Comparison of ENCODE assay signal across 1 cellular context in the genomic region with DNA sequence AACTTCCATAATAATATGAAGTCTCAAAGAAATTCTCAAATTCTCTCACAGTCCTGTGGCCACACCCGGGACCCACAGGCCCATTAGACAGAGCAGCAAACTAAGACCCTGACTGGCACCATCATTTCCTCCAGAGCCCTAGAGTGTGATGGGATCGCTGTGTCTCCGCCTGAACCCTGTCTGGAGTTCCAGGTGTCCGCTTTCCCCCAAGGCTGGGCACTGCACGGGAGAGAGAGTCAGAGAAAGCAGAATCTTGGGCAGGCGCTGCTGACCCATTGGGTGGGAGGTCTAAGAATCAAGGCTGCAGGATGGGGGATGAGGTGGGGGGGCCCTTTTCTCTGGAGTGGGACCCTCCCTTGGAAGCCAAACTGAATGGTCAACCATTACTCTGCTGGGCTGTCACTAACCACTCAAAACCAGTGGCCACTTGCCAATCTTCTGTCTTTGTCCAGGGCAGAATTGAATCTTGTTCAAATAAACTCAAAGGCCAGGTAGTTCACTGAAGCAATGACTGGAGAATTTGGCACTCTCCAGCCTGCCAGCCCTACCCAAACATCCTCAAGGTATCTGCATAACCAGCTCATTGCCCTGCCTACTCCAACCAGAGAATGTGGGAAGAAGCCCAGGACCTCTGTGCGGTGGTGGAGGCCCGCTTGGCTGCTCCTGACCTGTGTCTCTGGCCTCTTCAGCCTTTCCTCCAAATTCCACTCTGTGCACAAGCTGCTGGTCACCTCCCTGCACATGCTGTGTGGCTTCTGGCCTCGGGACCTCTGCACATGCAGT.
TF ChIP-seq lines count a peak whose summit lies in the region.

No MANE protein-coding gene starts in this region.

TF ChIP-seq in HepG2, 621 proteins besides CTCF, POLR2A, EP300 and RAD21 (continued from another document and continues in another):
- TF ChIP-seq, protein P1, sequence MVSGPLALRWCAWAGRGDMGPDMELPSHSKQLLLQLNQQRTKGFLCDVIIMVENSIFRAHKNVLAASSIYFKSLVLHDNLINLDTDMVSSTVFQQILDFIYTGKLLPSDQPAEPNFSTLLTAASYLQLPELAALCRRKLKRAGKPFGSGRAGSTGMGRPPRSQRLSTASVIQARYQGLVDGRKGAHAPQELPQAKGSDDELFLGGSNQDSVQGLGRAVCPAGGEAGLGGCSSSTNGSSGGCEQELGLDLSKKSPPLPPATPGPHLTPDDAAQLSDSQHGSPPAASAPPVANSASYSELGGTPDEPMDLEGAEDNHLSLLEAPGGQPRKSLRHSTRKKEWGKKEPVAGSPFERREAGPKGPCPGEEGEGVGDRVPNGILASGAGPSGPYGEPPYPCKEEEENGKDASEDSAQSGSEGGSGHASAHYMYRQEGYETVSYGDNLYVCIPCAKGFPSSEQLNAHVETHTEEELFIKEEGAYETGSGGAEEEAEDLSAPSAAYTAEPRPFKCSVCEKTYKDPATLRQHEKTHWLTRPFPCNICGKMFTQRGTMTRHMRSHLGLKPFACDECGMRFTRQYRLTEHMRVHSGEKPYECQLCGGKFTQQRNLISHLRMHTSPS (CRISPR knock-in tag; IDR thresholded peaks at IDR 0.05; ENCODE audit: low read depth), result no peak
- TF ChIP-seq RXRB (CRISPR knock-in tag; IDR thresholded peaks at IDR 0.05; ENCODE audit: borderline replicate concordance) (no peak), EEA1 (CRISPR knock-in tag; IDR thresholded peaks at IDR 0.05; ENCODE audit: borderline replicate concordance) (no peak), MBD4 (IDR thresholded peaks at IDR 0.05; ENCODE audit: borderline replicate concordance, low read length) (no peak), THAP11 (CRISPR knock-in tag; IDR thresholded peaks at IDR 0.05) (peak; percentile 29), ZMYM2 (CRISPR knock-in tag; IDR thresholded peaks at IDR 0.05) (no peak; the same call in 1 of the 2 replicates), MYNN (CRISPR knock-in tag; IDR thresholded peaks at IDR 0.05; ENCODE audit: low read depth) (no peak), HOXA5 (CRISPR knock-in tag; IDR thresholded peaks at IDR 0.05) (no peak), EZH2 (conservative IDR thresholded peaks at IDR 0.05; ENCODE audit: low read depth, low read length) (no peak), ZNF484 (CRISPR knock-in tag; IDR thresholded peaks at IDR 0.05; ENCODE audit: borderline replicate concordance, low read depth) (no peak), CENPX (CRISPR knock-in tag; IDR thresholded peaks at IDR 0.05) (no peak), NBN (conservative IDR thresholded peaks at IDR 0.05) (no peak), U2AF2 (IDR thresholded peaks at IDR 0.05; ENCODE audit: low read depth, low read length) (no peak), NFYC (CRISPR knock-in tag; IDR thresholded peaks at IDR 0.05) (no peak), RBAK (CRISPR knock-in tag; IDR thresholded peaks at IDR 0.05) (no peak), ZBTB20 (CRISPR knock-in tag; IDR thresholded peaks at IDR 0.05; ENCODE audit: borderline replicate concordance, low read depth) (no peak), ZNF788 (CRISPR knock-in tag; IDR thresholded peaks at IDR 0.05; ENCODE audit: borderline replicate concordance) (no peak), STAT5B (CRISPR knock-in tag; IDR thresholded peaks at IDR 0.05) (no peak), NPAS2 (CRISPR knock-in tag; IDR thresholded peaks at IDR 0.05; ENCODE audit: borderline replicate concordance) (no peak), ZNF557 (CRISPR knock-in tag; IDR thresholded peaks at IDR 0.05) (no peak), SATB2 (CRISPR knock-in tag; IDR thresholded peaks at IDR 0.05) (no peak), HMG20A (CRISPR knock-in tag; IDR thresholded peaks at IDR 0.05; ENCODE audit: borderline replicate concordance) (no peak; the same call in 1 of the 2 replicates), ZNF30 (CRISPR knock-in tag; IDR thresholded peaks at IDR 0.05) (no peak), SNRNP70 (IDR thresholded peaks at IDR 0.05; ENCODE audit: low read depth, low read length) (no peak), ETV6 (CRISPR knock-in tag; conservative IDR thresholded peaks at IDR 0.05) (no peak), HOXD1 (CRISPR knock-in tag; IDR thresholded peaks at IDR 0.05) (no peak), AKAP8 (CRISPR knock-in tag; IDR thresholded peaks at IDR 0.05) (no peak), ZNF614 (CRISPR knock-in tag; IDR thresholded peaks at IDR 0.05; ENCODE audit: borderline replicate concordance) (no peak)
- TF ChIP-seq, protein P2, sequence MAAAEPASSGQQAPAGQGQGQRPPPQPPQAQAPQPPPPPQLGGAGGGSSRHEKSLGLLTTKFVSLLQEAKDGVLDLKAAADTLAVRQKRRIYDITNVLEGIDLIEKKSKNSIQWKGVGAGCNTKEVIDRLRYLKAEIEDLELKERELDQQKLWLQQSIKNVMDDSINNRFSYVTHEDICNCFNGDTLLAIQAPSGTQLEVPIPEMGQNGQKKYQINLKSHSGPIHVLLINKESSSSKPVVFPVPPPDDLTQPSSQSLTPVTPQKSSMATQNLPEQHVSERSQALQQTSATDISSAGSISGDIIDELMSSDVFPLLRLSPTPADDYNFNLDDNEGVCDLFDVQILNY (CRISPR knock-in tag; conservative IDR thresholded peaks at IDR 0.05), result no peak
- TF ChIP-seq, protein P3, sequence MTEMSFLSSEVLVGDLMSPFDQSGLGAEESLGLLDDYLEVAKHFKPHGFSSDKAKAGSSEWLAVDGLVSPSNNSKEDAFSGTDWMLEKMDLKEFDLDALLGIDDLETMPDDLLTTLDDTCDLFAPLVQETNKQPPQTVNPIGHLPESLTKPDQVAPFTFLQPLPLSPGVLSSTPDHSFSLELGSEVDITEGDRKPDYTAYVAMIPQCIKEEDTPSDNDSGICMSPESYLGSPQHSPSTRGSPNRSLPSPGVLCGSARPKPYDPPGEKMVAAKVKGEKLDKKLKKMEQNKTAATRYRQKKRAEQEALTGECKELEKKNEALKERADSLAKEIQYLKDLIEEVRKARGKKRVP (CRISPR knock-in tag; IDR thresholded peaks at IDR 0.05), result no peak
- TF ChIP-seq, protein P4, sequence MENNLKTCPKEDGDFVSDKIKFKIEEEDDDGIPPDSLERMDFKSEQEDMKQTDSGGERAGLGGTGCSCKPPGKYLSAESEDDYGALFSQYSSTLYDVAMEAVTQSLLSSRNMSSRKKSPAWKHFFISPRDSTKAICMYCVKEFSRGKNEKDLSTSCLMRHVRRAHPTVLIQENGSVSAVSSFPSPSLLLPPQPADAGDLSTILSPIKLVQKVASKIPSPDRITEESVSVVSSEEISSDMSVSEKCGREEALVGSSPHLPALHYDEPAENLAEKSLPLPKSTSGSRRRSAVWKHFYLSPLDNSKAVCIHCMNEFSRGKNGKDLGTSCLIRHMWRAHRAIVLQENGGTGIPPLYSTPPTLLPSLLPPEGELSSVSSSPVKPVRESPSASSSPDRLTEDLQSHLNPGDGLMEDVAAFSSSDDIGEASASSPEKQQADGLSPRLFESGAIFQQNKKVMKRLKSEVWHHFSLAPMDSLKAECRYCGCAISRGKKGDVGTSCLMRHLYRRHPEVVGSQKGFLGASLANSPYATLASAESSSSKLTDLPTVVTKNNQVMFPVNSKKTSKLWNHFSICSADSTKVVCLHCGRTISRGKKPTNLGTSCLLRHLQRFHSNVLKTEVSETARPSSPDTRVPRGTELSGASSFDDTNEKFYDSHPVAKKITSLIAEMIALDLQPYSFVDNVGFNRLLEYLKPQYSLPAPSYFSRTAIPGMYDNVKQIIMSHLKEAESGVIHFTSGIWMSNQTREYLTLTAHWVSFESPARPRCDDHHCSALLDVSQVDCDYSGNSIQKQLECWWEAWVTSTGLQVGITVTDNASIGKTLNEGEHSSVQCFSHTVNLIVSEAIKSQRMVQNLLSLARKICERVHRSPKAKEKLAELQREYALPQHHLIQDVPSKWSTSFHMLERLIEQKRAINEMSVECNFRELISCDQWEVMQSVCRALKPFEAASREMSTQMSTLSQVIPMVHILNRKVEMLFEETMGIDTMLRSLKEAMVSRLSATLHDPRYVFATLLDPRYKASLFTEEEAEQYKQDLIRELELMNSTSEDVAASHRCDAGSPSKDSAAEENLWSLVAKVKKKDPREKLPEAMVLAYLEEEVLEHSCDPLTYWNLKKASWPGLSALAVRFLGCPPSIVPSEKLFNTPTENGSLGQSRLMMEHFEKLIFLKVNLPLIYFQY (CRISPR knock-in tag; IDR thresholded peaks at IDR 0.05; ENCODE audit: borderline replicate concordance), result no peak
- TF ChIP-seq, protein P5, sequence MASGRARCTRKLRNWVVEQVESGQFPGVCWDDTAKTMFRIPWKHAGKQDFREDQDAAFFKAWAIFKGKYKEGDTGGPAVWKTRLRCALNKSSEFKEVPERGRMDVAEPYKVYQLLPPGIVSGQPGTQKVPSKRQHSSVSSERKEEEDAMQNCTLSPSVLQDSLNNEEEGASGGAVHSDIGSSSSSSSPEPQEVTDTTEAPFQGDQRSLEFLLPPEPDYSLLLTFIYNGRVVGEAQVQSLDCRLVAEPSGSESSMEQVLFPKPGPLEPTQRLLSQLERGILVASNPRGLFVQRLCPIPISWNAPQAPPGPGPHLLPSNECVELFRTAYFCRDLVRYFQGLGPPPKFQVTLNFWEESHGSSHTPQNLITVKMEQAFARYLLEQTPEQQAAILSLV (CRISPR knock-in tag; IDR thresholded peaks at IDR 0.05; ENCODE audit: borderline replicate concordance), result no peak; the same call in 1 of the 2 replicates
- TF ChIP-seq, protein P6, sequence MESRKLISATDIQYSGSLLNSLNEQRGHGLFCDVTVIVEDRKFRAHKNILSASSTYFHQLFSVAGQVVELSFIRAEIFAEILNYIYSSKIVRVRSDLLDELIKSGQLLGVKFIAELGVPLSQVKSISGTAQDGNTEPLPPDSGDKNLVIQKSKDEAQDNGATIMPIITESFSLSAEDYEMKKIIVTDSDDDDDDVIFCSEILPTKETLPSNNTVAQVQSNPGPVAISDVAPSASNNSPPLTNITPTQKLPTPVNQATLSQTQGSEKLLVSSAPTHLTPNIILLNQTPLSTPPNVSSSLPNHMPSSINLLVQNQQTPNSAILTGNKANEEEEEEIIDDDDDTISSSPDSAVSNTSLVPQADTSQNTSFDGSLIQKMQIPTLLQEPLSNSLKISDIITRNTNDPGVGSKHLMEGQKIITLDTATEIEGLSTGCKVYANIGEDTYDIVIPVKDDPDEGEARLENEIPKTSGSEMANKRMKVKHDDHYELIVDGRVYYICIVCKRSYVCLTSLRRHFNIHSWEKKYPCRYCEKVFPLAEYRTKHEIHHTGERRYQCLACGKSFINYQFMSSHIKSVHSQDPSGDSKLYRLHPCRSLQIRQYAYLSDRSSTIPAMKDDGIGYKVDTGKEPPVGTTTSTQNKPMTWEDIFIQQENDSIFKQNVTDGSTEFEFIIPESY (CRISPR knock-in tag; IDR thresholded peaks at IDR 0.05), result no peak
- TF ChIP-seq, protein P7, sequence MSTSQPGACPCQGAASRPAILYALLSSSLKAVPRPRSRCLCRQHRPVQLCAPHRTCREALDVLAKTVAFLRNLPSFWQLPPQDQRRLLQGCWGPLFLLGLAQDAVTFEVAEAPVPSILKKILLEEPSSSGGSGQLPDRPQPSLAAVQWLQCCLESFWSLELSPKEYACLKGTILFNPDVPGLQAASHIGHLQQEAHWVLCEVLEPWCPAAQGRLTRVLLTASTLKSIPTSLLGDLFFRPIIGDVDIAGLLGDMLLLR (CRISPR knock-in tag; IDR thresholded peaks at IDR 0.05), result no peak
- TF ChIP-seq, protein P8, sequence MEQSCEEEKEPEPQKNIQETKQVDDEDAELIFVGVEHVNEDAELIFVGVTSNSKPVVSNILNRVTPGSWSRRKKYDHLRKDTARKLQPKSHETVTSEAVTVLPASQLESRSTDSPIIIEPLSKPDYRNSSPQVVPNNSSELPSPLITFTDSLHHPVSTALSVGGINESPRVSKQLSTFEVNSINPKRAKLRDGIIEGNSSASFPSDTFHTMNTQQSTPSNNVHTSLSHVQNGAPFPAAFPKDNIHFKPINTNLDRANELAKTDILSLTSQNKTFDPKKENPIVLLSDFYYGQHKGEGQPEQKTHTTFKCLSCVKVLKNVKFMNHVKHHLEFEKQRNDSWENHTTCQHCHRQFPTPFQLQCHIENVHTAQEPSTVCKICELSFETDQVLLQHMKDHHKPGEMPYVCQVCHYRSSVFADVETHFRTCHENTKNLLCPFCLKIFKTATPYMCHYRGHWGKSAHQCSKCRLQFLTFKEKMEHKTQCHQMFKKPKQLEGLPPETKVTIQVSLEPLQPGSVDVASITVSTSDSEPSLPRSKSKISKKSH (CRISPR knock-in tag; IDR thresholded peaks at IDR 0.05; ENCODE audit: borderline replicate concordance), result no peak
- TF ChIP-seq, protein P9, sequence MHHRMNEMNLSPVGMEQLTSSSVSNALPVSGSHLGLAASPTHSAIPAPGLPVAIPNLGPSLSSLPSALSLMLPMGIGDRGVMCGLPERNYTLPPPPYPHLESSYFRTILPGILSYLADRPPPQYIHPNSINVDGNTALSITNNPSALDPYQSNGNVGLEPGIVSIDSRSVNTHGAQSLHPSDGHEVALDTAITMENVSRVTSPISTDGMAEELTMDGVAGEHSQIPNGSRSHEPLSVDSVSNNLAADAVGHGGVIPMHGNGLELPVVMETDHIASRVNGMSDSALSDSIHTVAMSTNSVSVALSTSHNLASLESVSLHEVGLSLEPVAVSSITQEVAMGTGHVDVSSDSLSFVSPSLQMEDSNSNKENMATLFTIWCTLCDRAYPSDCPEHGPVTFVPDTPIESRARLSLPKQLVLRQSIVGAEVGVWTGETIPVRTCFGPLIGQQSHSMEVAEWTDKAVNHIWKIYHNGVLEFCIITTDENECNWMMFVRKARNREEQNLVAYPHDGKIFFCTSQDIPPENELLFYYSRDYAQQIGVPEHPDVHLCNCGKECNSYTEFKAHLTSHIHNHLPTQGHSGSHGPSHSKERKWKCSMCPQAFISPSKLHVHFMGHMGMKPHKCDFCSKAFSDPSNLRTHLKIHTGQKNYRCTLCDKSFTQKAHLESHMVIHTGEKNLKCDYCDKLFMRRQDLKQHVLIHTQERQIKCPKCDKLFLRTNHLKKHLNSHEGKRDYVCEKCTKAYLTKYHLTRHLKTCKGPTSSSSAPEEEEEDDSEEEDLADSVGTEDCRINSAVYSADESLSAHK (CRISPR knock-in tag; IDR thresholded peaks at IDR 0.05; ENCODE audit: borderline replicate concordance), result no peak
- TF ChIP-seq, protein P10, sequence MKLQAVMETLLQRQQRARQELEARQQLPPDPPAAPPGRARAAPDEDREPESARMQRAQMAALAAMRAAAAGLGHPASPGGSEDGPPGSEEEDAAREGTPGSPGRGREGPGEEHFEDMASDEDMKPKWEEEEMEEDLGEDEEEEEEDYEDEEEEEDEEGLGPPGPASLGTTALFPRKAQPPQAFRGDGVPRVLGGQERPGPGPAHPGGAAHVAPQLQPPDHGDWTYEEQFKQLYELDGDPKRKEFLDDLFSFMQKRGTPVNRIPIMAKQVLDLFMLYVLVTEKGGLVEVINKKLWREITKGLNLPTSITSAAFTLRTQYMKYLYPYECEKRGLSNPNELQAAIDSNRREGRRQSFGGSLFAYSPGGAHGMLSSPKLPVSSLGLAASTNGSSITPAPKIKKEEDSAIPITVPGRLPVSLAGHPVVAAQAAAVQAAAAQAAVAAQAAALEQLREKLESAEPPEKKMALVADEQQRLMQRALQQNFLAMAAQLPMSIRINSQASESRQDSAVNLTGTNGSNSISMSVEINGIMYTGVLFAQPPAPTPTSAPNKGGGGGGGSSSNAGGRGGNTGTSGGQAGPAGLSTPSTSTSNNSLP (IDR thresholded peaks at IDR 0.05; ENCODE audit: low read depth, low read length), result no peak
- TF ChIP-seq, protein P11, sequence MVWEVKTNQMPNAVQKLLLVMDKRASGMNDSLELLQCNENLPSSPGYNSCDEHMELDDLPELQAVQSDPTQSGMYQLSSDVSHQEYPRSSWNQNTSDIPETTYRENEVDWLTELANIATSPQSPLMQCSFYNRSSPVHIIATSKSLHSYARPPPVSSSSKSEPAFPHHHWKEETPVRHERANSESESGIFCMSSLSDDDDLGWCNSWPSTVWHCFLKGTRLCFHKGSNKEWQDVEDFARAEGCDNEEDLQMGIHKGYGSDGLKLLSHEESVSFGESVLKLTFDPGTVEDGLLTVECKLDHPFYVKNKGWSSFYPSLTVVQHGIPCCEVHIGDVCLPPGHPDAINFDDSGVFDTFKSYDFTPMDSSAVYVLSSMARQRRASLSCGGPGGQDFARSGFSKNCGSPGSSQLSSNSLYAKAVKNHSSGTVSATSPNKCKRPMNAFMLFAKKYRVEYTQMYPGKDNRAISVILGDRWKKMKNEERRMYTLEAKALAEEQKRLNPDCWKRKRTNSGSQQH (CRISPR knock-in tag; IDR thresholded peaks at IDR 0.05; ENCODE audit: low read depth), result peak; percentile 58; the same call in 1 of the 2 replicates
